In genomic region chr12:105451798-105452197, GRCh38 we compare ENCODE assay signal across 34 cellular contexts.
"Had no signal": no experiment of that assay in that cellular context is flagged by ENCODE, and none has a peak within 500 bp of the region (broad histone marks: within the 10 kb centered on the region; RNA-seq: fewer than 3 reads in every experiment).

No MANE protein-coding gene starts in this region.

- H3K4me1 ChIP-seq: body of pancreas, breast epithelium, Peyer's patch had no signal

- ATAC-seq: activated CD8-positive, alpha-beta T cell treated with anti-CD3 and anti-CD28 coated beads for 36 hours; activated T-cell treated with anti-CD3 and anti-CD28 coated beads, Interleukin-2, amount 50 U/mL, for 72 hours; activated T-helper 17 cell treated with anti-CD3 and anti-CD28 coated beads, Interleukin-2, amount 50 U/mL, for 72 hours; body of pancreas; PC-3 had no signal

- H3K4me1 Mint-ChIP-seq: activated naive CD8-positive, alpha-beta T cell treated with anti-CD3 and anti-CD28 coated beads for 36 hours; activated T-helper 17 cell treated with anti-CD3 and anti-CD28 coated beads, Interleukin-2, amount 50 U/mL, for 72 hours had no signal

- H3K36me3 ChIP-seq: ascending aorta, breast epithelium, Peyer's patch, SJSA1 had no signal

- H3K36me3 Mint-ChIP-seq: activated naive CD8-positive, alpha-beta T cell treated with anti-CD3 and anti-CD28 coated beads for 36 hours had no signal

- H3K4me3 Mint-ChIP-seq: activated CD8-positive, alpha-beta T cell treated with anti-CD3 and anti-CD28 coated beads for 36 hours; activated naive CD8-positive, alpha-beta T cell treated with anti-CD3 and anti-CD28 coated beads for 36 hours; activated T-cell treated with anti-CD3 and anti-CD28 coated beads, Interleukin-2, amount 50 U/mL, for 72 hours; activated T-helper 17 cell treated with anti-CD3 and anti-CD28 coated beads, Interleukin-2, amount 50 U/mL, for 72 hours had no signal

- H3K27ac ChIP-seq: ascending aorta, body of pancreas, breast epithelium, Peyer's patch, VCaP had no signal

- H3K4me3 ChIP-seq: ascending aorta, body of pancreas, breast epithelium, Peyer's patch, SJSA1 had no signal

- H3K27me3 ChIP-seq: ascending aorta, body of pancreas, breast epithelium, Peyer's patch, SJSA1 had no signal

- H3K27ac Mint-ChIP-seq: activated CD8-positive, alpha-beta T cell treated with anti-CD3 and anti-CD28 coated beads for 36 hours; activated naive CD8-positive, alpha-beta T cell treated with anti-CD3 and anti-CD28 coated beads for 36 hours; activated T-cell treated with anti-CD3 and anti-CD28 coated beads, Interleukin-2, amount 50 U/mL, for 72 hours; activated T-helper 17 cell treated with anti-CD3 and anti-CD28 coated beads, Interleukin-2, amount 50 U/mL, for 72 hours had no signal

- DNase-seq: activated CD4-positive, alpha-beta T cell treated with anti-CD3 and anti-CD28 coated beads for 1 hour; activated CD4-positive, alpha-beta T cell treated with anti-CD3 and anti-CD28 coated beads for 48 hours; activated CD4-positive, CD25-positive, alpha-beta regulatory T cell; activated CD8-positive, alpha-beta T cell treated with anti-CD3 and anti-CD28 coated beads for 36 hours; activated effector memory CD4-positive, alpha-beta T cell treated with anti-CD3 and anti-CD28 coated beads, Interleukin-2, amount 50 U/mL, for 16 hours; activated naive CD4-positive, alpha-beta T cell; activated naive CD4-positive, alpha-beta T cell treated with anti-CD3 and anti-CD28 coated beads, Interleukin-2, amount 50 U/mL, for 16 hours; activated naive CD8-positive, alpha-beta T cell treated with anti-CD3 and anti-CD28 coated beads for 36 hours; activated T-cell treated with anti-CD3 and anti-CD28 coated beads, Interleukin-2, amount 50 U/mL, for 1 hour; activated T-cell treated with anti-CD3 and anti-CD28 coated beads, Interleukin-2, amount 50 U/mL, for 72 hours; body of pancreas; Karpas-422; KBM-7; NCI-H1105; NCI-H1417 treated with DMSO at 0.1 percent for 48 hours; NCI-H187 treated with DMSO at 0.1 percent for 48 hours; NCI-H2081; NCI-H2171 treated with DMSO at 0.1 percent for 48 hours; NCI-H510A; NCI-H748 treated with DMSO at 0.1 percent for 48 hours; NK-92 treated with Interleukin-12 subunit alpha and Interleukin-12 subunit beta, amount 100 ng/mL, for 24 hours; PC-3; Peyer's patch; RPMI8226; SHP77 treated with DMSO at 0.1 percent for 48 hours; SW 1271; T-helper 1 cell; T-helper 2 cell; T-helper 9 cell had no signal

- H3K9me3 Mint-ChIP-seq: activated CD8-positive, alpha-beta T cell treated with anti-CD3 and anti-CD28 coated beads for 36 hours; activated naive CD8-positive, alpha-beta T cell treated with anti-CD3 and anti-CD28 coated beads for 36 hours; activated T-cell treated with anti-CD3 and anti-CD28 coated beads, Interleukin-2, amount 50 U/mL, for 72 hours; activated T-helper 17 cell treated with anti-CD3 and anti-CD28 coated beads, Interleukin-2, amount 50 U/mL, for 72 hours had no signal

- H3K9me3 ChIP-seq: ascending aorta, body of pancreas, breast epithelium, Peyer's patch, SJSA1 had no signal
